15 cellular contexts compared by ENCODE assay signal in genomic region chr13:77827350-77827749, GRCh38.
DNase-seq lines count a peak whose midpoint lies in the region; ATAC-seq and TF ChIP-seq lines count a peak whose summit lies in the region.
"Had no signal": no experiment of that assay in that cellular context is flagged by ENCODE, and none has a peak within 500 bp of the region (broad histone marks: within the 10 kb centered on the region; RNA-seq: fewer than 3 reads in every experiment).

No MANE protein-coding gene starts in this region.

- H3K4me1 ChIP-seq in A673 (ENCODE audit: insufficient read depth, low read length, poor library complexity, severe bottlenecking), result peaks cover 16% of the 10 kb centered on the region
- peaks cover 8% of the 10 kb centered on the region for H3K4me1 ChIP-seq in neural progenitor cell

- intact Hi-C loops in A673 (cut with micrococcal nuclease; ENCODE audit: unreplicated experiment), result no loop called here
- intact Hi-C loops in left cardiac atrium (cut with DNase I), result no loop called here
- intact Hi-C loops in lower leg skin (cut with DNase I; ENCODE audit: low total_unique reads), result no loop called here

- no peaks in the 10 kb centered on the region for H3K79me2 ChIP-seq in neural progenitor cell (ENCODE audit: low read depth)

- POLR2A ChIA-PET in A673 (lab: Charles Lee; ENCODE audit: low non-redundant PET), result no interaction called here

- H3K9ac ChIP-seq in neural progenitor cell, result no peak overlapping the region

- H3K4me1 Mint-ChIP-seq in brain, result peaks cover 51% of the 10 kb centered on the region
- H3K4me1 Mint-ChIP-seq in neural progenitor cell, result peaks cover 28% of the 10 kb centered on the region

- no peak for TF ChIP-seq CTCF in A673 (conservative IDR thresholded peaks at IDR 0.05; ENCODE audit: low read depth, low read length)
- no peak for TF ChIP-seq CTCF in brain (conservative IDR thresholded peaks at IDR 0.05)
- no peak for TF ChIP-seq CTCF in neural progenitor cell (IDR thresholded peaks at IDR 0.05)
- TF ChIP-seq CTCF in lower leg skin (IDR thresholded peaks at IDR 0.05), result no peak

- no peak overlapping the region for H2AFZ ChIP-seq in neural progenitor cell (replicated peaks)

- H3K9me3 ChIP-seq in A673 (ENCODE audit: low read depth, low read length, poor library complexity, severe bottlenecking), result no peaks in the 10 kb centered on the region
- no peaks in the 10 kb centered on the region for H3K9me3 ChIP-seq in neural progenitor cell (ENCODE audit: low read depth)

- no peak overlapping the region for H3K27ac ChIP-seq in A673 (ENCODE audit: low read depth, low read length, poor library complexity, severe bottlenecking)
- no peak overlapping the region for H3K27ac ChIP-seq in neural progenitor cell

- H3K27ac Mint-ChIP-seq in brain, result peak overlapping the region in 4 of 5 experiments; percentile 24 to 63 (median 26)
- peak overlapping the region; percentile 31 for H3K27ac Mint-ChIP-seq in neural progenitor cell
- H3K27ac Mint-ChIP-seq: CD14-positive monocyte; CD8-positive, alpha-beta T cell; HFFc6 had no signal

- H3K4me3 ChIP-seq in A673 (ENCODE audit: low read depth, low read length, poor library complexity, severe bottlenecking) (no peak overlapping the region), neural progenitor cell (no peak overlapping the region), lower leg skin (ENCODE audit: low read depth, poor library complexity, severe bottlenecking) (no peak overlapping the region)
- H3K4me3 ChIP-seq: GM12878 had no signal

- H3K36me3 ChIP-seq in A673 (ENCODE audit: insufficient read depth, low read length, poor library complexity, severe bottlenecking) (no peaks in the 10 kb centered on the region), neural progenitor cell (no peaks in the 10 kb centered on the region)

- DNase-seq in A673 (ENCODE audit: low spot score) (peak; percentile 15), left cardiac atrium (peak; percentile 38), neural progenitor cell (ENCODE audit: low spot score) (no peak), lower leg skin (ENCODE audit: low spot score in 2 of 2) (no peak), GF-D8 (lab: John Stamatoyannopoulos, UW) (no peak)
- DNase-seq: CD8-positive, alpha-beta T cell; COR-L47; HCEC 1CT; HFFc6 had no signal

- H3K27me3 Mint-ChIP-seq in brain, result peaks cover 4% of the 10 kb centered on the region
- H3K27me3 Mint-ChIP-seq in neural progenitor cell (ENCODE audit: insufficient read depth, low read depth), result no peaks in the 10 kb centered on the region

- no peaks in the 10 kb centered on the region for H4K20me1 ChIP-seq in neural progenitor cell (ENCODE audit: low read depth)

- ATAC-seq in left cardiac atrium, result no peak
- no peak for ATAC-seq in GM18517 (IDR thresholded peaks at IDR 0.05; ENCODE audit: unreplicated experiment)
- ATAC-seq in GM19351 (IDR thresholded peaks at IDR 0.05; ENCODE audit: unreplicated experiment), result no peak
- ATAC-seq: CD8-positive, alpha-beta T cell; GM12878; HepG2 had no signal

- H3K4me3 Mint-ChIP-seq in brain (no peak overlapping the region), neural progenitor cell (no peak overlapping the region)
- H3K4me3 Mint-ChIP-seq: CD14-positive monocyte; CD8-positive, alpha-beta T cell; HFFc6 had no signal

- H3K36me3 Mint-ChIP-seq in brain (no peaks in the 10 kb centered on the region), neural progenitor cell (peaks cover 1% of the 10 kb centered on the region)
- H3K36me3 Mint-ChIP-seq: CD14-positive monocyte; CD8-positive, alpha-beta T cell had no signal

- 41 to 42% methylated on average over 6 of the region's 6 CpGs for WGBS in lower leg skin, 2 donors

- CTCF ChIA-PET in A673 (lab: Charles Lee), result no interaction called here

- TF ChIP-seq POLR2A in lower leg skin (IDR thresholded peaks at IDR 0.05), result no peak

- no peak overlapping the region for H3K4me2 ChIP-seq in neural progenitor cell

- H3K9me3 Mint-ChIP-seq in brain (peaks cover 0 to 6% (median 0%) of the 10 kb centered on the region in 5 experiments), neural progenitor cell (peaks cover 6% of the 10 kb centered on the region)
- H3K9me3 Mint-ChIP-seq: CD8-positive, alpha-beta T cell had no signal

- H3F3A ChIP-seq in neural progenitor cell (ENCODE audit: low read depth), result no peaks in the 10 kb centered on the region

- H3K27me3 ChIP-seq in A673 (replicated peaks; ENCODE audit: insufficient read depth, low read depth, low read length, poor library complexity) (no peaks in the 10 kb centered on the region), neural progenitor cell (no peaks in the 10 kb centered on the region)

- BruUV-seq in A673 (replicated peaks; lab: Mats Ljungman, UMichigan), result no TSS peak

Comparison
In these comparisons a context has a peak if more than half of its experiments do, and no peak if none do; other contexts are left out.
1. DNase-seq: peak in A673 (single experiment) and left cardiac atrium (single experiment); none in neural progenitor cell (single experiment), lower leg skin (0 of 2) and GF-D8 (single experiment).